29 cellular contexts compared by ENCODE assay signal in the genomic region with DNA sequence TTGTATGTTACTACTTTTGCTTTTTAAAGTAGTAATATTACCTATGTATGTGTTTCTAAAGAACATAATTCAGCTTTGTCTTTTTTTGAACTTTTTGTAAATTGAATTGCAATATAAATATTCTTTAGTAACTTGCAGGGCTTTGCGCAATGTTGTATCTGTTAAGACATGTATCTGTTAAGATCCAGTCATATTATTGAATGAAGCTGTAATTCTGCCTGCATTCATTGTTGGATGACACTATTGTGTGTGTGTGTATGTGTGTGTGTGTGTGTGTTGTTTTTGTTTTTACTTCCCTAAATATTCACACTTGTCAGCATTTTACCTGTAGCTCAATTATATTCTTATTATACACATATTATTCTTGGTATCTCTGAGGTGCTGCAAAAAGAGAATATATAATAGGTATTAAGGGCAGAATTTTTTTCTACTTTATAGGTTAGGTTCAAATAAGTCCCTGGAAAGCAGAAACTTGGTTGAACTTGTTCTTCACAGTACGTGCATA.
"Had no signal": no experiment of that assay in that cellular context is flagged by ENCODE, and none has a peak within 500 bp of the region (broad histone marks: within the 10 kb centered on the region; RNA-seq: fewer than 3 reads in every experiment).

No MANE protein-coding gene starts in this region.

- H3K4me1 Mint-ChIP-seq: immature natural killer cell; naive B cell; natural killer cell; nephron progenitor cell; stimulated activated effector memory CD8-positive, alpha-beta T cell treated with anti-CD3 and anti-CD28 coated beads, Interleukin-12 subunit alpha, Interleukin-12 subunit beta, amount 100 ng/mL, for 72 hours had no signal

- H3K9me3 Mint-ChIP-seq: mesothelial cell of epicardium; nephron progenitor cell; neural progenitor cell; stimulated activated naive CD8-positive, alpha-beta T cell treated with anti-CD3 and anti-CD28 coated beads, Interleukin-15, Interleukin-2, amounts not matched to agents 100 ng/mL and 50 ng/mL, for 24 hours had no signal

- H3K27me3 ChIP-seq: left lung, neural progenitor cell, pancreas, sigmoid colon, spleen, suprapubic skin, tibial artery, upper lobe of left lung, vagina had no signal

- H2AFZ ChIP-seq: neural progenitor cell had no signal

- ATAC-seq: left lung; lower lobe of right lung; natural killer cell; pancreas; right cardiac atrium; stimulated activated effector memory CD8-positive, alpha-beta T cell treated with anti-CD3 and anti-CD28 coated beads, Interleukin-12 subunit alpha, Interleukin-12 subunit beta, amount 100 ng/mL, for 72 hours had no signal

- H3K4me3 ChIP-seq: left lung, lower lobe of right lung, neural progenitor cell, pancreas, prostate gland, sigmoid colon, spleen, suprapubic skin, thoracic aorta, tibial artery, upper lobe of left lung, vagina had no signal

- H3K9me3 ChIP-seq: left lung, lower lobe of right lung, pancreas, prostate gland, sigmoid colon, suprapubic skin, thoracic aorta, tibial artery, upper lobe of left lung, vagina had no signal

- H3K9ac ChIP-seq: neural progenitor cell had no signal

- DNase-seq: hypothalamus; immature natural killer cell; kidney; left colon; left lung; lower lobe of right lung; mesendoderm; naive B cell; natural killer cell; nephron progenitor cell; pancreas; posterior cingulate gyrus; retina; right cardiac atrium; sigmoid colon; spleen; stimulated activated CD4-positive, alpha-beta T cell treated with anti-CD3 and anti-CD28 coated beads, Interleukin-4, amount 100 ng/mL, for 24 hours; stimulated activated naive CD4-positive, alpha-beta T cell; tibial artery; upper lobe of left lung had no signal

- H3K36me3 Mint-ChIP-seq: mesothelial cell of epicardium; naive B cell; natural killer cell; neural progenitor cell; stimulated activated effector memory CD8-positive, alpha-beta T cell treated with anti-CD3 and anti-CD28 coated beads, Interleukin-12 subunit alpha, Interleukin-12 subunit beta, amount 100 ng/mL, for 72 hours had no signal

- H3K27ac Mint-ChIP-seq: immature natural killer cell; mesothelial cell of epicardium; naive B cell; natural killer cell; nephron progenitor cell; neural progenitor cell; stimulated activated effector memory CD8-positive, alpha-beta T cell treated with anti-CD3 and anti-CD28 coated beads, Interleukin-12 subunit alpha, Interleukin-12 subunit beta, amount 100 ng/mL, for 72 hours; stimulated activated naive CD8-positive, alpha-beta T cell treated with anti-CD3 and anti-CD28 coated beads, Interleukin-15, Interleukin-2, amounts not matched to agents 100 ng/mL and 50 ng/mL, for 24 hours had no signal

- H3K36me3 ChIP-seq: left lung, lower lobe of right lung, neural progenitor cell, pancreas, prostate gland, sigmoid colon, spleen, suprapubic skin, thoracic aorta, tibial artery, upper lobe of left lung, vagina had no signal

- H3K27ac ChIP-seq: left lung, lower lobe of right lung, neural progenitor cell, pancreas, prostate gland, sigmoid colon, spleen, suprapubic skin, thoracic aorta, tibial artery, upper lobe of left lung, vagina had no signal

- H3K27me3 Mint-ChIP-seq: naive B cell; stimulated activated naive CD8-positive, alpha-beta T cell treated with anti-CD3 and anti-CD28 coated beads, Interleukin-15, Interleukin-2, amounts not matched to agents 100 ng/mL and 50 ng/mL, for 24 hours had no signal

- FAIRE-seq: islet of Langerhans, pancreas had no signal

- H3K4me3 Mint-ChIP-seq: immature natural killer cell; mesothelial cell of epicardium; naive B cell; natural killer cell; nephron progenitor cell; neural progenitor cell; stimulated activated effector memory CD8-positive, alpha-beta T cell treated with anti-CD3 and anti-CD28 coated beads, Interleukin-12 subunit alpha, Interleukin-12 subunit beta, amount 100 ng/mL, for 72 hours; stimulated activated naive CD8-positive, alpha-beta T cell treated with anti-CD3 and anti-CD28 coated beads, Interleukin-15, Interleukin-2, amounts not matched to agents 100 ng/mL and 50 ng/mL, for 24 hours had no signal

- H3K4me2 ChIP-seq: neural progenitor cell had no signal

- H3K4me1 ChIP-seq: left lung, lower lobe of right lung, pancreas, prostate gland, sigmoid colon, spleen, suprapubic skin, tibial artery, upper lobe of left lung, vagina had no signal
